6 cellular contexts compared by ENCODE assay signal in the genomic region with DNA sequence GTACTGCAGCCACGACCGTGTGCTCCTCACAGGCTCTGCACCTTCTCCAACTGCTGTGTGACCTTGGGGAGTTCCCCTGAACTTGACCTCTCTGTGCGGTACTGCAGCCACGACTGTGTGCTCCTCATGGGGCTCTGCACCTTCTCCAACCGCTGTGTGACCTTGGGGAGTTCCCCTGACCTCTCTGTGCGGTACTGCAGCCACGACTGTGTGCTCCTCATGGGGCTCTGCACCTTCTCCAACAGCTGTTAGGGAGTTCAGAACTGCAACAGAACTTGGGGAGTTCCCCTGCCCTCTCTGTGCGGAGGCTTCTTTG.
A peak's percentile ranks its signal among the peaks of the same experiment; 100 is the strongest.
DNase-seq lines count a peak whose midpoint lies in the region; ATAC-seq, FAIRE-seq and TF ChIP-seq lines count a peak whose summit lies in the region.
"Not testable (repeated sequence)": the region's sequence is repeated elsewhere in the genome, so short reads cannot be mapped to it uniquely, and the experiment has no call there.

No MANE protein-coding gene starts in this region.

- TF ChIP-seq POLR2A in HepG2 (IDR thresholded peaks at IDR 0.05; ENCODE audit: insufficient read depth in 1 of 2, low read depth in 2 of 2, low read length in 2 of 2); sigmoid colon (IDR thresholded peaks at IDR 0.05): not testable (repeated sequence)

- not testable (repeated sequence) for H3K9ac ChIP-seq in HepG2 (ENCODE audit: insufficient read depth, low read depth, low read length)

- H3K4me3 Mint-ChIP-seq in T-helper 17 cell: peak overlapping the region; percentile 73
- not testable (repeated sequence) for H3K4me3 Mint-ChIP-seq in activated T-helper 17 cell treated with anti-CD3 and anti-CD28 coated beads, Interleukin-2, amount 50 U/mL, for 72 hours; activated naive CD8-positive, alpha-beta T cell treated with anti-CD3 and anti-CD28 coated beads for 36 hours; central memory CD8-positive, alpha-beta T cell

- in situ Hi-C loops in HepG2 (cut with HindIII; ENCODE audit: extremely low pct_ligation_motif_present, low pct_unique_long_range_greater_than_20kb): not testable (repeated sequence)

- peaks cover 25 to 58% of the 10 kb centered on the region in 2 experiments for H3K27me3 ChIP-seq in HepG2 (ENCODE audit: control insufficient read depth in 1 of 2, insufficient read depth in 2 of 2, low read length in 2 of 2)
- not testable (repeated sequence) for H3K27me3 ChIP-seq in sigmoid colon

- TF ChIP-seq EP300 in HepG2 (IDR thresholded peaks at IDR 0.05; ENCODE audit: low read depth in 2 of 2, low read length in 2 of 2); HepG2 (CRISPR knock-in tag; IDR thresholded peaks at IDR 0.05; ENCODE audit: borderline replicate concordance); sigmoid colon (IDR thresholded peaks at IDR 0.05): not testable (repeated sequence)

- FAIRE-seq in HepG2 (lab: Jason Lieb, UNC): not testable (repeated sequence)

- H3K4me1 ChIP-seq in HepG2 (ENCODE audit: insufficient read depth, low read length); sigmoid colon: not testable (repeated sequence)

- not testable (repeated sequence) for BruUV-seq in HepG2 (replicated peaks; lab: Mats Ljungman, UMichigan)

- 12% methylated on average over 8 of the region's 8 CpGs for WGBS in HepG2 (ENCODE audit: low lambda C conversion rate)
- 57 to 71% methylated on average over 8 of the region's 8 CpGs for WGBS in sigmoid colon, 2 donors

- POLR2A ChIA-PET in HepG2 (lab: Yijun Ruan, JAX): not testable (repeated sequence)

- not testable (repeated sequence) for DNase-seq in T-helper 17 cell; activated naive CD8-positive, alpha-beta T cell treated with anti-CD3 and anti-CD28 coated beads for 36 hours; central memory CD8-positive, alpha-beta T cell (ENCODE audit: low spot score in 2 of 2); HepG2 (ENCODE audit: low spot score)
- peak; percentile 6 for DNase-seq in sigmoid colon

- TF ChIP-seq CTCF in HepG2 (CRISPR knock-in tag; IDR thresholded peaks at IDR 0.05); sigmoid colon (IDR thresholded peaks at IDR 0.05): not testable (repeated sequence)

- H3K9me3 Mint-ChIP-seq in activated T-helper 17 cell treated with anti-CD3 and anti-CD28 coated beads, Interleukin-2, amount 50 U/mL, for 72 hours; activated naive CD8-positive, alpha-beta T cell treated with anti-CD3 and anti-CD28 coated beads for 36 hours; central memory CD8-positive, alpha-beta T cell: not testable (repeated sequence)

- not testable (repeated sequence) for H2AFZ ChIP-seq in HepG2 (ENCODE audit: low read length)

- not testable (repeated sequence) for H3K36me3 Mint-ChIP-seq in T-helper 17 cell (ENCODE audit: low read depth); activated T-helper 17 cell treated with anti-CD3 and anti-CD28 coated beads, Interleukin-2, amount 50 U/mL, for 72 hours (ENCODE audit: low read depth); activated naive CD8-positive, alpha-beta T cell treated with anti-CD3 and anti-CD28 coated beads for 36 hours; central memory CD8-positive, alpha-beta T cell (ENCODE audit: insufficient read depth)

- H4K20me1 ChIP-seq in HepG2 (ENCODE audit: insufficient read depth, low read length): not testable (repeated sequence)

- CTCF ChIA-PET in HepG2 (lab: Yijun Ruan, JAX; ENCODE audit: low intra/inter-chr PET ratio, low total read pairs): not testable (repeated sequence)

- H3K4me3 ChIP-seq in HepG2 (replicated peaks in 1 of 3; ENCODE audit: insufficient read depth in 1 of 3, low read depth in 2 of 3, low read length in 3 of 3); sigmoid colon: not testable (repeated sequence)

- intact Hi-C loops in HepG2 (cut with micrococcal nuclease; ENCODE audit: unreplicated experiment); sigmoid colon (cut with DNase I): not testable (repeated sequence)

- H3K4me1 Mint-ChIP-seq in T-helper 17 cell: peaks cover 11% of the 10 kb centered on the region
- not testable (repeated sequence) for H3K4me1 Mint-ChIP-seq in activated T-helper 17 cell treated with anti-CD3 and anti-CD28 coated beads, Interleukin-2, amount 50 U/mL, for 72 hours; activated naive CD8-positive, alpha-beta T cell treated with anti-CD3 and anti-CD28 coated beads for 36 hours
- peaks cover 11% of the 10 kb centered on the region for H3K4me1 Mint-ChIP-seq in central memory CD8-positive, alpha-beta T cell

- not testable (repeated sequence) for H3K36me3 ChIP-seq in HepG2 (replicated peaks in 1 of 2; ENCODE audit: control insufficient read depth in 1 of 2, insufficient read depth in 2 of 2, low read length in 2 of 2); sigmoid colon

- not testable (repeated sequence) for H3K4me2 ChIP-seq in HepG2 (ENCODE audit: low read depth, low read length)

- peak overlapping the region; percentile 81 for H3K27ac Mint-ChIP-seq in T-helper 17 cell
- H3K27ac Mint-ChIP-seq in activated T-helper 17 cell treated with anti-CD3 and anti-CD28 coated beads, Interleukin-2, amount 50 U/mL, for 72 hours: peak overlapping the region; percentile 16
- peak overlapping the region; percentile 60 for H3K27ac Mint-ChIP-seq in activated naive CD8-positive, alpha-beta T cell treated with anti-CD3 and anti-CD28 coated beads for 36 hours
- peak overlapping the region; percentile 11 for H3K27ac Mint-ChIP-seq in central memory CD8-positive, alpha-beta T cell (ENCODE audit: low read depth)

- ATAC-seq in T-helper 17 cell: peak; percentile 77
- peak; percentile 18 for ATAC-seq in activated T-helper 17 cell treated with anti-CD3 and anti-CD28 coated beads, Interleukin-2, amount 50 U/mL, for 72 hours (replicated peaks)
- peak; percentile 19 for ATAC-seq in central memory CD8-positive, alpha-beta T cell (replicated peaks; ENCODE audit: extremely low read depth, poor library complexity, severe bottlenecking)
- ATAC-seq in HepG2: not testable (repeated sequence)

- H3K27me3 Mint-ChIP-seq in T-helper 17 cell; activated T-helper 17 cell treated with anti-CD3 and anti-CD28 coated beads, Interleukin-2, amount 50 U/mL, for 72 hours; activated naive CD8-positive, alpha-beta T cell treated with anti-CD3 and anti-CD28 coated beads for 36 hours: not testable (repeated sequence)
- peaks cover 28% of the 10 kb centered on the region for H3K27me3 Mint-ChIP-seq in central memory CD8-positive, alpha-beta T cell

- H3K79me2 ChIP-seq in HepG2 (ENCODE audit: insufficient read depth, low read length): not testable (repeated sequence)

- not testable (repeated sequence) for H3K9me3 ChIP-seq in T-helper 17 cell (ENCODE audit: control insufficient read depth, low read length, poor library complexity, severe bottlenecking); HepG2 (ENCODE audit: low read length); sigmoid colon

- not testable (repeated sequence) for H3K27ac ChIP-seq in HepG2 (ENCODE audit: extremely low read length, insufficient read depth, low read length); sigmoid colon

- TF ChIP-seq RAD21 in HepG2 (CRISPR knock-in tag; IDR thresholded peaks at IDR 0.05): not testable (repeated sequence)

TF ChIP-seq in HepG2, 621 proteins besides CTCF, POLR2A, EP300 and RAD21:
- TF ChIP-seq ZNF768 (CRISPR knock-in tag; IDR thresholded peaks at IDR 0.05): peak; percentile 93

Comparison
In these comparisons a context has a peak if more than half of its experiments do, and no peak if none do; other contexts are left out.
1. H3K27ac Mint-ChIP-seq: peak in every context shown above with its lines; median percentile 81 in T-helper 17 cell; 60 in activated naive CD8-positive, alpha-beta T cell treated with anti-CD3 and anti-CD28 coated beads for 36 hours; 16 in activated T-helper 17 cell treated with anti-CD3 and anti-CD28 coated beads, Interleukin-2, amount 50 U/mL, for 72 hours; 11 in central memory CD8-positive, alpha-beta T cell.